In genomic region chr1:167713330-167714081, GRCh38 we compare ENCODE assay signal across 1 cellular context.
A peak's percentile ranks its signal among the peaks of the same experiment; 100 is the strongest.
TF ChIP-seq lines count a peak whose summit lies in the region.

No MANE protein-coding gene starts in this region.

TF ChIP-seq in WTC11, 78 proteins besides CTCF, POLR2A, EP300 and RAD21 (continued from another document and continues in another):
- TF ChIP-seq E2F4 (CRISPR knock-in tag; IDR thresholded peaks at IDR 0.05; ENCODE audit: borderline replicate concordance, low read depth): no peak
- no peak for TF ChIP-seq NFATC4 (CRISPR knock-in tag; IDR thresholded peaks at IDR 0.05)
- TF ChIP-seq USF1 (CRISPR knock-in tag; IDR thresholded peaks at IDR 0.05): no peak
- TF ChIP-seq ZBTB43 (CRISPR knock-in tag; IDR thresholded peaks at IDR 0.05): 0 out of 2 replicates have a peak, but pooled peaks have one; percentile 30
- TF ChIP-seq CREM (CRISPR knock-in tag; IDR thresholded peaks at IDR 0.05): no peak
- no peak for TF ChIP-seq TCF7 (CRISPR knock-in tag; IDR thresholded peaks at IDR 0.05; ENCODE audit: low read depth)
- no peak for TF ChIP-seq AFF4 (CRISPR knock-in tag; IDR thresholded peaks at IDR 0.05; ENCODE audit: borderline replicate concordance)
- no peak for TF ChIP-seq ZNF532 (CRISPR knock-in tag; IDR thresholded peaks at IDR 0.05; ENCODE audit: borderline replicate concordance)
- TF ChIP-seq ATF6 (CRISPR knock-in tag; IDR thresholded peaks at IDR 0.05): no peak
- no peak for TF ChIP-seq FOXK1 (CRISPR knock-in tag; IDR thresholded peaks at IDR 0.05)
- 0 out of 2 replicates have a peak, but pooled peaks have one; percentile 57 for TF ChIP-seq CBFB (CRISPR knock-in tag; IDR thresholded peaks at IDR 0.05; ENCODE audit: low read depth)
- TF ChIP-seq PRRX2 (CRISPR knock-in tag; IDR thresholded peaks at IDR 0.05): no peak
- no peak for TF ChIP-seq GTF2I (CRISPR knock-in tag; conservative IDR thresholded peaks at IDR 0.05)
- TF ChIP-seq NR1H2 (CRISPR knock-in tag; IDR thresholded peaks at IDR 0.05): no peak
- TF ChIP-seq SMAD4 (CRISPR knock-in tag; IDR thresholded peaks at IDR 0.05): no peak
- no peak for TF ChIP-seq ZNF263 (CRISPR knock-in tag; IDR thresholded peaks at IDR 0.05; ENCODE audit: low read depth)
- TF ChIP-seq FOXP1 (CRISPR knock-in tag; IDR thresholded peaks at IDR 0.05; ENCODE audit: borderline replicate concordance): no peak
- TF ChIP-seq ZNF416 (CRISPR knock-in tag; IDR thresholded peaks at IDR 0.05): no peak
- TF ChIP-seq CDX4 (CRISPR knock-in tag; IDR thresholded peaks at IDR 0.05; ENCODE audit: borderline replicate concordance): no peak
- TF ChIP-seq FOXJ3 (CRISPR knock-in tag; IDR thresholded peaks at IDR 0.05; ENCODE audit: borderline replicate concordance): no peak
- no peak for TF ChIP-seq HMGXB4 (CRISPR knock-in tag; IDR thresholded peaks at IDR 0.05)
- TF ChIP-seq GRHL2 (CRISPR knock-in tag; IDR thresholded peaks at IDR 0.05; ENCODE audit: insufficient replicate concordance, severe bottlenecking): no peak
- TF ChIP-seq OVOL2 (CRISPR knock-in tag; IDR thresholded peaks at IDR 0.05; ENCODE audit: borderline replicate concordance): no peak
- no peak for TF ChIP-seq ZNF317 (CRISPR knock-in tag; IDR thresholded peaks at IDR 0.05; ENCODE audit: borderline replicate concordance, low read depth)
- no peak for TF ChIP-seq ZBTB21 (CRISPR knock-in tag; IDR thresholded peaks at IDR 0.05; ENCODE audit: borderline replicate concordance)
- TF ChIP-seq USF2 (CRISPR knock-in tag; IDR thresholded peaks at IDR 0.05): no peak; the same call in 1 of the 2 replicates
- TF ChIP-seq ETV6 (CRISPR knock-in tag; IDR thresholded peaks at IDR 0.05): peak; percentile 60; the same call in 1 of the 2 replicates
- TF ChIP-seq TEAD4 (CRISPR knock-in tag; IDR thresholded peaks at IDR 0.05): no peak
- no peak for TF ChIP-seq NR3C1 (CRISPR knock-in tag; conservative IDR thresholded peaks at IDR 0.05; ENCODE audit: low read depth)
- no peak for TF ChIP-seq KAT7 (CRISPR knock-in tag; IDR thresholded peaks at IDR 0.05; ENCODE audit: borderline replicate concordance)
- TF ChIP-seq NFE2L1 (CRISPR knock-in tag; IDR thresholded peaks at IDR 0.05): 0 out of 2 replicates have a peak, but pooled peaks have one; percentile 54
- TF ChIP-seq ZSCAN18 (CRISPR knock-in tag; IDR thresholded peaks at IDR 0.05): no peak
- TF ChIP-seq AR (CRISPR knock-in tag; IDR thresholded peaks at IDR 0.05): no peak
- 0 out of 2 replicates have a peak, but pooled peaks have one; percentile 23 for TF ChIP-seq ZNF121 (CRISPR knock-in tag; IDR thresholded peaks at IDR 0.05)
- peak; percentile 78 for TF ChIP-seq MAX (CRISPR knock-in tag; IDR thresholded peaks at IDR 0.05)
- TF ChIP-seq ZNF423 (CRISPR knock-in tag; IDR thresholded peaks at IDR 0.05): no peak
- no peak for TF ChIP-seq ZNF232 (CRISPR knock-in tag; IDR thresholded peaks at IDR 0.05)
- TF ChIP-seq EMX1 (CRISPR knock-in tag; IDR thresholded peaks at IDR 0.05): no peak
